ENCODE assay signal across 11 cellular contexts in genomic region chr15:40493089-40493840, GRCh38. TPM values are rescaled to one million over a fixed set of nuclear protein-coding genes. Genes with fewer than 3 reads are reported as not detected.
A peak's percentile ranks its signal among the peaks of the same experiment; 100 is the strongest.
DNase-seq lines count a peak whose midpoint lies in the region; ATAC-seq, FAIRE-seq and TF ChIP-seq lines count a peak whose summit lies in the region.
"Had no signal": no experiment of that assay in that cellular context is flagged by ENCODE, and none has a peak within 500 bp of the region (broad histone marks: within the 10 kb centered on the region; RNA-seq: fewer than 3 reads in every experiment).

No MANE protein-coding gene starts in this region.

- H3K27ac ChIP-seq in CD8-positive, alpha-beta memory T cell (ENCODE audit: low read depth, low read length) = no peak overlapping the region
- H3K27ac ChIP-seq in naive thymus-derived CD4-positive, alpha-beta T cell (ENCODE audit: low read depth, low read length) = no peak overlapping the region
- H3K27ac ChIP-seq: upper lobe of left lung, WERI-Rb-1 had no signal

- DNase-seq in CD8-positive, alpha-beta memory T cell = peak in 2 of 5 donors; percentile 20 to 65
- DNase-seq in OCI-M1 (lab: John Stamatoyannopoulos, UW) = peak; percentile 44
- DNase-seq in activated CD8-positive, alpha-beta memory T cell treated with anti-CD3 and anti-CD28 coated beads, Interleukin-2, amount 50 U/mL, for 48 hours = peak; percentile 72
- peak in 1 of 9 donors; percentile 39 for DNase-seq in naive thymus-derived CD4-positive, alpha-beta T cell
- no peak for DNase-seq in D721Med (ENCODE audit: insufficient read length, low spot score)
- no peak for DNase-seq in NCI-H82 (lab: John Stamatoyannopoulos, UW)
- DNase-seq in NCI-H146 (lab: John Stamatoyannopoulos, UW) = no peak
- DNase-seq: naive B cell, WERI-Rb-1 had no signal

- H3K9me3 ChIP-seq in CD8-positive, alpha-beta memory T cell (ENCODE audit: low read length) = no peaks in the 10 kb centered on the region
- H3K9me3 ChIP-seq in naive thymus-derived CD4-positive, alpha-beta T cell (ENCODE audit: control insufficient read depth in 2 of 3, low read length in 3 of 3) = no peaks in the 10 kb centered on the region
- H3K9me3 ChIP-seq: upper lobe of left lung had no signal

- no peaks in the 10 kb centered on the region for H3K27me3 ChIP-seq in CD8-positive, alpha-beta memory T cell (ENCODE audit: insufficient read depth, low read length, poor library complexity, severe bottlenecking)
- no peaks in the 10 kb centered on the region for H3K27me3 ChIP-seq in naive thymus-derived CD4-positive, alpha-beta T cell (ENCODE audit: control insufficient read depth in 2 of 2, insufficient read depth in 2 of 2, low read length in 2 of 2)
- H3K27me3 ChIP-seq: upper lobe of left lung had no signal

- H3K27me3 Mint-ChIP-seq in CD8-positive, alpha-beta memory T cell = peaks cover under 1 to 4% of the 10 kb centered on the region in 2 donors
- peaks cover 0 to 10% (median 0%) of the 10 kb centered on the region in 5 donors for H3K27me3 Mint-ChIP-seq in naive thymus-derived CD4-positive, alpha-beta T cell

- no peak for TF ChIP-seq CTCF in D721Med (IDR thresholded peaks at IDR 0.05; ENCODE audit: insufficient read depth, missing control alignments)

- H3K4me1 Mint-ChIP-seq in CD8-positive, alpha-beta memory T cell = peaks cover 15 to 17% (median 16%) of the 10 kb centered on the region in 3 donors
- H3K4me1 Mint-ChIP-seq in naive thymus-derived CD4-positive, alpha-beta T cell = peaks cover 0 to 17% (median 14%) of the 10 kb centered on the region in 7 donors
- H3K4me1 Mint-ChIP-seq: naive B cell had no signal

- H3K4me3 ChIP-seq in CD8-positive, alpha-beta memory T cell (ENCODE audit: low read length) = no peak overlapping the region
- H3K4me3 ChIP-seq in naive thymus-derived CD4-positive, alpha-beta T cell (ENCODE audit: low read length) = no peak overlapping the region
- H3K4me3 ChIP-seq: upper lobe of left lung had no signal

- CTCF ChIA-PET in CD8-positive, alpha-beta memory T cell (lab: Charles Lee) = no interaction called here
- CTCF ChIA-PET in naive thymus-derived CD4-positive, alpha-beta T cell (lab: Charles Lee) = interaction anchor here (1.1 kb wide), 1 partner anchor 124 kb away, joined by 3 read pairs; no protein-coding TSS in a partner anchor

- H3K27ac Mint-ChIP-seq in CD8-positive, alpha-beta memory T cell = peak overlapping the region; percentile 1 to 75 (median 36)
- peak overlapping the region in 2 of 9 donors; percentile 10 to 47 for H3K27ac Mint-ChIP-seq in naive thymus-derived CD4-positive, alpha-beta T cell

- intact Hi-C loops in naive thymus-derived CD4-positive, alpha-beta T cell (cut with micrococcal nuclease) = no loop called here

- no peak for FAIRE-seq in D721Med (lab: Jason Lieb, UNC)

- peak overlapping the region; percentile 4 to 58 (median 36) for H3K4me3 Mint-ChIP-seq in CD8-positive, alpha-beta memory T cell
- peak overlapping the region in 1 of 10 donors; percentile 29 for H3K4me3 Mint-ChIP-seq in naive thymus-derived CD4-positive, alpha-beta T cell
- H3K4me3 Mint-ChIP-seq: naive B cell had no signal

- peaks cover 9% of the 10 kb centered on the region for H3K4me1 ChIP-seq in CD8-positive, alpha-beta memory T cell (ENCODE audit: insufficient read depth, low read length)
- peaks cover 0 to 10% of the 10 kb centered on the region in 2 donors for H3K4me1 ChIP-seq in naive thymus-derived CD4-positive, alpha-beta T cell (ENCODE audit: control insufficient read depth in 2 of 2, insufficient read depth in 2 of 2, low read length in 2 of 2)
- H3K4me1 ChIP-seq: upper lobe of left lung had no signal

- no peaks in the 10 kb centered on the region for H3K36me3 ChIP-seq in CD8-positive, alpha-beta memory T cell (ENCODE audit: insufficient read depth, low read length)
- no peaks in the 10 kb centered on the region for H3K36me3 ChIP-seq in naive thymus-derived CD4-positive, alpha-beta T cell (ENCODE audit: control insufficient read depth in 2 of 3, insufficient read depth in 3 of 3, low read length in 3 of 3)
- H3K36me3 ChIP-seq: upper lobe of left lung, WERI-Rb-1 had no signal

- POLR2A ChIA-PET in CD8-positive, alpha-beta memory T cell (lab: Charles Lee) = no interaction called here
- POLR2A ChIA-PET in naive thymus-derived CD4-positive, alpha-beta T cell (lab: Charles Lee) = interaction anchor here (0.7 kb wide), 1 partner anchor 11 kb away, joined by 3 read pairs; no protein-coding TSS in a partner anchor

- peak; percentile 79 for ATAC-seq in naive thymus-derived CD4-positive, alpha-beta T cell
- no peak for ATAC-seq in HG02885 (IDR thresholded peaks at IDR 0.05; ENCODE audit: poor library complexity, unreplicated experiment)

- no peaks in the 10 kb centered on the region for H3K36me3 Mint-ChIP-seq in CD8-positive, alpha-beta memory T cell
- H3K36me3 Mint-ChIP-seq in naive thymus-derived CD4-positive, alpha-beta T cell = no peaks in the 10 kb centered on the region
- H3K36me3 Mint-ChIP-seq: naive B cell had no signal

- no peaks in the 10 kb centered on the region for H3K9me3 Mint-ChIP-seq in CD8-positive, alpha-beta memory T cell
- H3K9me3 Mint-ChIP-seq in naive thymus-derived CD4-positive, alpha-beta T cell = no peaks in the 10 kb centered on the region
- H3K9me3 Mint-ChIP-seq: naive B cell had no signal

RNA-seq across cellular contexts. Expression of gene CHST14, which starts 22.5 kb away (rescaled TPM):
- total RNA-seq in CD8-positive, alpha-beta memory T cell = 10 to 100 TPM; 13.1 to 13.3 TPM
- 1.7 TPM for polyA plus RNA-seq in CD8-positive, alpha-beta memory T cell
- total RNA-seq in naive thymus-derived CD4-positive, alpha-beta T cell = 10 to 100 TPM in 3 of 5 experiments, 1 to 10 TPM in 2; 7.3 to 12.5 (median 10.8) TPM
- polyA plus RNA-seq in naive thymus-derived CD4-positive, alpha-beta T cell = 1 to 10 TPM in 1 of 2 donors, under 1 TPM in 1; 0.83 to 1.4 TPM

RNA-seq across cellular contexts. Expression of gene BAHD1, which starts 52.5 kb away (rescaled TPM):
- 10 to 100 TPM; 23.6 to 24.9 TPM for total RNA-seq in CD8-positive, alpha-beta memory T cell
- 4.1 TPM for polyA plus RNA-seq in CD8-positive, alpha-beta memory T cell
- total RNA-seq in naive thymus-derived CD4-positive, alpha-beta T cell = 10 to 100 TPM; 28.4 to 48.8 (median 31.2) TPM
- 1 to 10 TPM; 2.2 to 3.9 TPM for polyA plus RNA-seq in naive thymus-derived CD4-positive, alpha-beta T cell

Comparison
In these comparisons a context has a peak if more than half of its experiments do, and no peak if none do; other contexts are left out.
1. DNase-seq: peak in OCI-M1 (single experiment) and activated CD8-positive, alpha-beta memory T cell treated with anti-CD3 and anti-CD28 coated beads, Interleukin-2, amount 50 U/mL, for 48 hours (single experiment); none in D721Med (single experiment), NCI-H82 (single experiment) and NCI-H146 (single experiment).